ENCODE assay signal across 15 cellular contexts in genomic region chr11:74647404-74647803, GRCh38.
"Had no signal": no experiment of that assay in that cellular context is flagged by ENCODE, and none has a peak within 500 bp of the region (broad histone marks: within the 10 kb centered on the region; RNA-seq: fewer than 3 reads in every experiment).

No MANE protein-coding gene starts in this region.

- H3K27me3 ChIP-seq: adrenal gland, colonic mucosa had no signal

- H3K4me3 ChIP-seq: adrenal gland, colonic mucosa, lower lobe of right lung had no signal

- H3K9me3 Mint-ChIP-seq: activated CD4-positive, alpha-beta T cell treated with anti-CD3 and anti-CD28 coated beads, Interleukin-2, amount 10 ng/mL, durations not matched to agents 24 days and 14 days; activated naive CD4-positive, alpha-beta T cell treated with anti-CD3 and anti-CD28 coated beads, Interleukin-2, amount 50 U/mL, for 72 hours; natural killer cell; stimulated activated naive CD8-positive, alpha-beta T cell treated with anti-CD3 and anti-CD28 coated beads, Interleukin-15, Interleukin-2, amounts not matched to agents 100 ng/mL and 50 ng/mL, for 24 hours; T-helper 1 cell treated with Interleukin-12 subunit alpha and Interleukin-12 subunit beta and Interleukin-4 antibody, amounts not matched to agents 30 μg/mL and 1 μg/mL, for 36 hours; type B pancreatic cell had no signal

- H3K27me3 Mint-ChIP-seq: activated CD4-positive, alpha-beta T cell treated with anti-CD3 and anti-CD28 coated beads, Interleukin-2, amount 10 ng/mL, durations not matched to agents 24 days and 14 days; stimulated activated naive CD8-positive, alpha-beta T cell treated with anti-CD3 and anti-CD28 coated beads, Interleukin-15, Interleukin-2, amounts not matched to agents 100 ng/mL and 50 ng/mL, for 24 hours; type B pancreatic cell had no signal

- DNase-seq: activated CD4-positive, alpha-beta T cell treated with anti-CD3 and anti-CD28 coated beads, Interleukin-2, amount 10 ng/mL, durations not matched to agents 24 days and 14 days; activated CD8-positive, alpha-beta memory T cell treated with anti-CD3 and anti-CD28 coated beads for 24 hours; activated CD8-positive, alpha-beta memory T cell treated with anti-CD3 and anti-CD28 coated beads, Interleukin-2, amount 50 U/mL, for 48 hours; activated gamma-delta T cell; activated T-cell treated with anti-CD3 and anti-CD28 coated beads, Interleukin-2, amount 50 U/mL, for 72 hours; adrenal gland; central memory CD4-positive, alpha-beta T cell; colonic mucosa; lower lobe of right lung; natural killer cell; stimulated activated CD4-positive, alpha-beta T cell treated with anti-CD3 and anti-CD28 coated beads, Interleukin-2, amount 100 ng/mL, for 24 hours had no signal

- H3K36me3 ChIP-seq: adrenal gland, colonic mucosa had no signal

- H3K4me1 ChIP-seq: adrenal gland, colonic mucosa, lower lobe of right lung had no signal

- H3K27ac Mint-ChIP-seq: activated CD4-positive, alpha-beta T cell treated with anti-CD3 and anti-CD28 coated beads, Interleukin-2, amount 10 ng/mL, durations not matched to agents 24 days and 14 days; activated naive CD4-positive, alpha-beta T cell treated with anti-CD3 and anti-CD28 coated beads, Interleukin-2, amount 50 U/mL, for 72 hours; activated T-cell treated with anti-CD3 and anti-CD28 coated beads, Interleukin-2, amount 50 U/mL, for 72 hours; natural killer cell; stimulated activated naive CD8-positive, alpha-beta T cell treated with anti-CD3 and anti-CD28 coated beads, Interleukin-15, Interleukin-2, amounts not matched to agents 100 ng/mL and 50 ng/mL, for 24 hours; T-helper 1 cell treated with Interleukin-12 subunit alpha and Interleukin-12 subunit beta and Interleukin-4 antibody, amounts not matched to agents 30 μg/mL and 1 μg/mL, for 36 hours; type B pancreatic cell had no signal

- H3K4me3 Mint-ChIP-seq: activated CD4-positive, alpha-beta T cell treated with anti-CD3 and anti-CD28 coated beads, Interleukin-2, amount 10 ng/mL, durations not matched to agents 24 days and 14 days; activated T-cell treated with anti-CD3 and anti-CD28 coated beads, Interleukin-2, amount 50 U/mL, for 72 hours; natural killer cell; stimulated activated naive CD8-positive, alpha-beta T cell treated with anti-CD3 and anti-CD28 coated beads, Interleukin-15, Interleukin-2, amounts not matched to agents 100 ng/mL and 50 ng/mL, for 24 hours; T-helper 1 cell treated with Interleukin-12 subunit alpha and Interleukin-12 subunit beta and Interleukin-4 antibody, amounts not matched to agents 30 μg/mL and 1 μg/mL, for 36 hours; type B pancreatic cell had no signal

- H3K27ac ChIP-seq: adrenal gland, colonic mucosa, lower lobe of right lung had no signal

- H3K9me3 ChIP-seq: adrenal gland, colonic mucosa, lower lobe of right lung had no signal
